19 cellular contexts compared by ENCODE assay signal in the genomic region with DNA sequence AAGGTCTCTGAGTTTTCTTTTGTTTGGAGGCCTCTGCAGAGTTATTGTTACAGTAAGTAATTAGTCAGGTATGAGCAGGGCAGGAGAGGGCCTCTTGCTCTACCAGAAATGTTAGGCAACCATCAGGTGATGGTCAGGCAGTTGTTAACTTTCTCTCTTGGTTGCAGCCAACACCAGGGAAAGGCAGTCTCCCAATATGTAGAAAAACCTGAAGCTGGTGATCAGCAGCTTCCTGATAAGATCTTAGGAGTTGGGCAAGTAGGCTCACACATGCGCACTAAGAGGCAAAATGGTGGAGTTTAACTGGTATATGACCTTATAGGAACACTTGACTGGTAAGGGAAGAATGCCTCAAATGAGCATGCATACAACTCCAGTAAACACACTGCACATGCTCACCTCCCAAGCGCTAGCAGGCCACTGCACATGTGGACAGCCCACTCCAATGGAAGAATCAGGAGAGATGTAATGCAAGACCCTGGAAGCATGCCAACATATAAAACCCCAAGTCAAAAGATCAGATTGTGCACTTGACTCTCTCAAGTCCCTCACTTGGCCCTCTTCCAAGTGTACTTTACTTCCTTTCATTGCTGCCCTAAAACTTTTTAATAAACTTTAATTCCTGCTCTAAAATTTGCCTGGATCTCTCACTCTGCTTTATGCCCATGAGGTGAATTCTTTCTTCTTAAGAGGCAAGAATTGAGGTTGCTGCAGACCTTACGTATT. TPM values are rescaled to one million over a fixed set of nuclear protein-coding genes. Genes with fewer than 3 reads are reported as not detected.
DNase-seq lines count a peak whose midpoint lies in the region; ATAC-seq and TF ChIP-seq lines count a peak whose summit lies in the region.
"Had no signal": no experiment of that assay in that cellular context is flagged by ENCODE, and none has a peak within 500 bp of the region (broad histone marks: within the 10 kb centered on the region; RNA-seq: fewer than 3 reads in every experiment).

No MANE protein-coding gene starts in this region.

- peaks cover 10% of the 10 kb centered on the region; the same call in 1 of the 2 replicates for H3K9me2 ChIP-seq in GM23338 (ENCODE audit: insufficient read depth)
- H3K9me2 ChIP-seq in Karpas-422 (replicated peaks; ENCODE audit: insufficient read depth, low read length): no peaks in the 10 kb centered on the region
- H3K9me2 ChIP-seq in PC-3 (replicated peaks; ENCODE audit: low read length): no peaks in the 10 kb centered on the region

- H3K9me3 ChIP-seq in Karpas-422 (ENCODE audit: low read length) (no peaks in the 10 kb centered on the region), PC-3 (ENCODE audit: low read length) (no peaks in the 10 kb centered on the region)
- H3K9me3 ChIP-seq: Peyer's patch had no signal

- CTCF ChIA-PET in PC-3 (lab: Charles Lee): no interaction called here

- in situ Hi-C loops in GM13977 (cut with MboI; ENCODE audit: low pct_unique_long_range_greater_than_20kb, low sequenced_read_pairs, unreplicated experiment): loop anchor here (25.0 kb wide), 1 partner anchor 320 kb away; the partner anchor contains the start of gene ALKBH8

- H3K4me1 ChIP-seq in GM23338 (ENCODE audit: insufficient read depth): peaks cover 19% of the 10 kb centered on the region
- H3K4me1 ChIP-seq in Karpas-422 (ENCODE audit: low read length): no peaks in the 10 kb centered on the region
- H3K4me1 ChIP-seq in PC-3 (ENCODE audit: insufficient read depth, low read length): 0 out of 2 replicates have a peak, but pooled peaks cover 4% of the 10 kb centered on the region
- H3K4me1 ChIP-seq: Peyer's patch had no signal

- H2AFZ ChIP-seq in GM23338 (peak overlapping the region; percentile 84; the same call in 1 of the 2 replicates), Karpas-422 (ENCODE audit: low read length) (no peak overlapping the region), PC-3 (ENCODE audit: low read length) (no peak overlapping the region)

- no peaks in the 10 kb centered on the region for H3K36me3 Mint-ChIP-seq in GM23338 (ENCODE audit: low read depth)

- peaks cover 21% of the 10 kb centered on the region for H3K4me1 Mint-ChIP-seq in GM23338

- H4K20me1 ChIP-seq in GM23338 (replicated peaks; ENCODE audit: insufficient read depth) (no peaks in the 10 kb centered on the region), Karpas-422 (ENCODE audit: insufficient read depth, low read depth, low read length) (no peaks in the 10 kb centered on the region), PC-3 (ENCODE audit: low read length) (no peaks in the 10 kb centered on the region)

- H3K79me2 ChIP-seq in GM23338 (replicated peaks; ENCODE audit: insufficient read depth) (no peaks in the 10 kb centered on the region), Karpas-422 (ENCODE audit: low read length) (no peaks in the 10 kb centered on the region), PC-3 (ENCODE audit: low read length) (no peaks in the 10 kb centered on the region)

- intact Hi-C loops in PC-3 (cut with micrococcal nuclease): no loop called here

- H3K27me3 Mint-ChIP-seq in GM23338 (ENCODE audit: insufficient read depth, low read depth, poor library complexity): peaks cover 2% of the 10 kb centered on the region

- H3K9me3 Mint-ChIP-seq in GM23338: peaks cover 3% of the 10 kb centered on the region; the same call in 2 of the 3 replicates
- H3K9me3 Mint-ChIP-seq: HFFc6 had no signal

- POLR2A ChIA-PET in PC-3 (lab: Charles Lee; ENCODE audit: unreplicated experiment): no interaction called here

- H3K27ac Mint-ChIP-seq in GM23338: no peak overlapping the region
- H3K27ac Mint-ChIP-seq: HFFc6 had no signal

- ATAC-seq in GM23338 (no peak), PC-3 (no peak), GM21825 (IDR thresholded peaks at IDR 0.05; ENCODE audit: unreplicated experiment) (no peak)
- ATAC-seq: GM12878, Right ventricle myocardium inferior had no signal

- H3K4me2 ChIP-seq in GM23338: peak overlapping the region; percentile 32; the same call in 1 of the 2 replicates
- no peak overlapping the region for H3K4me2 ChIP-seq in Karpas-422 (ENCODE audit: low read depth, low read length, poor library complexity, severe bottlenecking)
- H3K4me2 ChIP-seq in PC-3 (ENCODE audit: low read length): no peak overlapping the region

- H3K36me3 ChIP-seq in GM23338 (ENCODE audit: insufficient read depth): no peaks in the 10 kb centered on the region; the same call in 1 of the 2 replicates
- no peaks in the 10 kb centered on the region for H3K36me3 ChIP-seq in Karpas-422 (ENCODE audit: insufficient read depth, low read length)
- H3K36me3 ChIP-seq in PC-3 (ENCODE audit: low read depth, low read length): no peaks in the 10 kb centered on the region
- H3K36me3 ChIP-seq: Peyer's patch had no signal

- no peak overlapping the region for H3K4me3 Mint-ChIP-seq in GM23338
- H3K4me3 Mint-ChIP-seq: HFFc6 had no signal

- no peaks in the 10 kb centered on the region; the same call in 1 of the 2 replicates for H3F3A ChIP-seq in GM23338 (replicated peaks; ENCODE audit: low read depth)
- H3F3A ChIP-seq in PC-3 (ENCODE audit: low read length, unreplicated experiment): no peaks in the 10 kb centered on the region

- TF ChIP-seq CTCF in GM23338 (conservative IDR thresholded peaks at IDR 0.05; ENCODE audit: low read depth in 2 of 2) (no peak), PC-3 (conservative IDR thresholded peaks at IDR 0.05; ENCODE audit: low read depth, low read length) (no peak), GM10266 (IDR thresholded peaks at IDR 0.05; ENCODE audit: control insufficient read depth, insufficient read depth, low read depth, missing control alignments) (no peak), GM13977 (IDR thresholded peaks at IDR 0.05; ENCODE audit: extremely low read depth, insufficient read depth, missing control alignments) (no peak)

- H3K27ac ChIP-seq in GM23338 (ENCODE audit: low read depth): no peak overlapping the region
- H3K27ac ChIP-seq in Karpas-422 (ENCODE audit: low read length): no peak overlapping the region
- no peak overlapping the region for H3K27ac ChIP-seq in PC-3 (ENCODE audit: low read length)
- H3K27ac ChIP-seq: Peyer's patch had no signal

- H3K9ac ChIP-seq in Karpas-422 (ENCODE audit: low read length) (no peak overlapping the region), PC-3 (ENCODE audit: low read length) (no peak overlapping the region)

- no peak overlapping the region for H3K4me3 ChIP-seq in GM23338
- no peak overlapping the region for H3K4me3 ChIP-seq in Karpas-422 (ENCODE audit: low read length)
- H3K4me3 ChIP-seq in PC-3 (ENCODE audit: low read length): no peak overlapping the region
- H3K4me3 ChIP-seq: GM12878, Peyer's patch had no signal

- H3K27me3 ChIP-seq in GM23338 (ENCODE audit: insufficient read depth) (no peaks in the 10 kb centered on the region), Karpas-422 (ENCODE audit: low read length) (0 out of 2 replicates have a peak, but pooled peaks cover 2% of the 10 kb centered on the region), PC-3 (ENCODE audit: low read length) (no peaks in the 10 kb centered on the region)
- H3K27me3 ChIP-seq: Peyer's patch had no signal

- no TSS peak for BruUV-seq in PC-3 (replicated peaks; lab: Mats Ljungman, UMichigan)

- DNase-seq in GM23338 (ENCODE audit: low spot score) (no peak), Karpas-422 (peak; percentile 41), PC-3 (peak; percentile 19), islet precursor cell (peak; percentile 61), GM10266 (ENCODE audit: extremely low spot score) (no peak), GM13977 (ENCODE audit: low spot score) (no peak), T-helper 1 cell (no peak)
- DNase-seq: Caco-2, DMS53, HFFc6, NCI-H146, NCI-H2081, NCI-H446, NCI-H748 treated with DMSO at 0.1 percent for 48 hours, Peyer's patch, T1000 had no signal

TF ChIP-seq in GM23338, 12 proteins besides CTCF, POLR2A, EP300 and RAD21 (continues in another document):
- TF ChIP-seq EZH2phosphoT487 (IDR thresholded peaks at IDR 0.05; ENCODE audit: unreplicated experiment) (no peak), NANOG (IDR thresholded peaks at IDR 0.05; ENCODE audit: borderline replicate concordance) (no peak), POLR2AphosphoS5 (IDR thresholded peaks at IDR 0.05; ENCODE audit: low read depth) (no peak), REST (IDR thresholded peaks at IDR 0.05; ENCODE audit: unreplicated experiment) (no peak), STAT1 (IDR thresholded peaks at IDR 0.05; ENCODE audit: unreplicated experiment) (no peak)

RNA-seq across cellular contexts. Expression of gene SLC35F2, which starts 23.7 kb away (rescaled TPM):
- 28.9 and 32.5 TPM in 2 replicates for total RNA-seq in GM23338 (2014; rRNA removed; shearing (Covaris generic))
- polyA plus RNA-seq in GM23338 (2016; fragmentation: Nextera tagmentation; extraction: Ambion mirVana): 21.3 and 25.2 TPM in 2 replicates
- 115 and 135 TPM in 2 replicates for total RNA-seq in Karpas-422 (2014; rRNA removed; shearing (Covaris generic); ENCODE audit: low replicate concordance)
- total RNA-seq in PC-3 (2014; rRNA removed): 190 and 210 TPM in 2 replicates

RNA-seq across cellular contexts. Expression of gene RAB39A, which starts 46.0 kb away (rescaled TPM):
- 26.3 and 32.5 TPM in 2 replicates for total RNA-seq in GM23338 (2014; rRNA removed; shearing (Covaris generic))
- polyA plus RNA-seq in GM23338 (2016; fragmentation: Nextera tagmentation; extraction: Ambion mirVana): 3.6 and 4.5 TPM in 2 replicates
- 36.2 and 52.7 TPM in 2 replicates for total RNA-seq in Karpas-422 (2014; rRNA removed; shearing (Covaris generic); ENCODE audit: low replicate concordance)
- not detected in 2 replicates for total RNA-seq in PC-3 (2014; rRNA removed)
- total RNA-seq: HFFc6 had no signal

Comparison
In these comparisons a context has a peak if more than half of its experiments do, and no peak if none do; other contexts are left out.
1. DNase-seq: peak in Karpas-422 (single experiment), PC-3 (single experiment) and islet precursor cell (single experiment); none in GM23338 (single experiment), GM10266 (single experiment), GM13977 (single experiment) and T-helper 1 cell (0 of 5).
2. RNA of gene RAB39A, which starts 46.0 kb away (total RNA-seq): 36.2 to 52.7 TPM in Karpas-422 and 26.3 to 32.5 TPM in GM23338; not detected in PC-3; every median in the first group is over 10 times any median in the second.